In genomic region chr7:8044761-8045430, GRCh38 we compare ENCODE assay signal across 25 cellular contexts.
A peak's percentile ranks its signal among the peaks of the same experiment; 100 is the strongest.
DNase-seq lines count a peak whose midpoint lies in the region; ATAC-seq and TF ChIP-seq lines count a peak whose summit lies in the region.
"Had no signal": no experiment of that assay in that cellular context is flagged by ENCODE, and none has a peak within 500 bp of the region (broad histone marks: within the 10 kb centered on the region; RNA-seq: fewer than 3 reads in every experiment).

No MANE protein-coding gene starts in this region.

- peaks cover 30% of the 10 kb centered on the region for H3K36me3 Mint-ChIP-seq in activated T-cell treated with anti-CD3 and anti-CD28 coated beads, Interleukin-2, amount 50 U/mL, for 4 hours (ENCODE audit: insufficient read depth)
- H3K36me3 Mint-ChIP-seq in T-helper 2 cell treated with Interferon-gamma antibody and Interleukin-4, amounts not matched to agents 5 μg/mL and 100 μg/mL, for 36 hours (ENCODE audit: low read depth) = peaks cover 40% of the 10 kb centered on the region
- peaks cover 32% of the 10 kb centered on the region for H3K36me3 Mint-ChIP-seq in activated naive CD8-positive, alpha-beta T cell treated with anti-CD3 and anti-CD28 coated beads, Interleukin-2, amount 10 ng/mL, durations not matched to agents 7 days and 5 days

- no peaks in the 10 kb centered on the region for H3K27me3 Mint-ChIP-seq in activated T-cell treated with anti-CD3 and anti-CD28 coated beads, Interleukin-2, amount 50 U/mL, for 4 hours (ENCODE audit: low read depth)
- H3K27me3 Mint-ChIP-seq in T-helper 2 cell treated with Interferon-gamma antibody and Interleukin-4, amounts not matched to agents 5 μg/mL and 100 μg/mL, for 36 hours (ENCODE audit: low read depth) = no peaks in the 10 kb centered on the region
- H3K27me3 Mint-ChIP-seq in activated naive CD8-positive, alpha-beta T cell treated with anti-CD3 and anti-CD28 coated beads, Interleukin-2, amount 10 ng/mL, durations not matched to agents 7 days and 5 days = no peaks in the 10 kb centered on the region
- H3K27me3 Mint-ChIP-seq: progenitor cell of endocrine pancreas had no signal

- peaks cover 67% of the 10 kb centered on the region for H3K4me1 Mint-ChIP-seq in activated T-cell treated with anti-CD3 and anti-CD28 coated beads, Interleukin-2, amount 50 U/mL, for 4 hours (ENCODE audit: low read depth)
- peaks cover 53% of the 10 kb centered on the region for H3K4me1 Mint-ChIP-seq in T-helper 2 cell treated with Interferon-gamma antibody and Interleukin-4, amounts not matched to agents 5 μg/mL and 100 μg/mL, for 36 hours (ENCODE audit: low read depth)
- peaks cover 18% of the 10 kb centered on the region for H3K4me1 Mint-ChIP-seq in activated naive CD8-positive, alpha-beta T cell treated with anti-CD3 and anti-CD28 coated beads, Interleukin-2, amount 10 ng/mL, durations not matched to agents 7 days and 5 days

- H3K4me1 ChIP-seq in upper lobe of right lung = no peaks in the 10 kb centered on the region
- H3K4me1 ChIP-seq: breast epithelium, foreskin keratinocyte, HAP-1, heart right ventricle, upper lobe of left lung had no signal

- peak; percentile 43 to 53 for ATAC-seq in activated T-cell treated with anti-CD3 and anti-CD28 coated beads, Interleukin-2, amount 50 U/mL, for 4 hours
- ATAC-seq in activated naive CD8-positive, alpha-beta T cell treated with anti-CD3 and anti-CD28 coated beads, Interleukin-2, amount 10 ng/mL, durations not matched to agents 7 days and 5 days (ENCODE audit: low read depth) = peak; percentile 30
- ATAC-seq in upper lobe of right lung = peak; percentile 22
- no peak for ATAC-seq in HG02759 (IDR thresholded peaks at IDR 0.05; ENCODE audit: unreplicated experiment)
- ATAC-seq in GM21423 (IDR thresholded peaks at IDR 0.05; ENCODE audit: unreplicated experiment) = no peak
- ATAC-seq: foreskin keratinocyte, heart right ventricle had no signal

- peak overlapping the region; percentile 70 for H3K27ac Mint-ChIP-seq in T-helper 2 cell treated with Interferon-gamma antibody and Interleukin-4, amounts not matched to agents 5 μg/mL and 100 μg/mL, for 36 hours
- H3K27ac Mint-ChIP-seq in activated naive CD8-positive, alpha-beta T cell treated with anti-CD3 and anti-CD28 coated beads, Interleukin-2, amount 10 ng/mL, durations not matched to agents 7 days and 5 days = no peak overlapping the region
- H3K27ac Mint-ChIP-seq: progenitor cell of endocrine pancreas had no signal

- POLR2A ChIA-PET in activated naive CD8-positive, alpha-beta T cell treated with anti-CD3 and anti-CD28 coated beads, Interleukin-2, amount 10 ng/mL, durations not matched to agents 7 days and 5 days (lab: Charles Lee) = no interaction called here

- H3K4me3 Mint-ChIP-seq in activated T-cell treated with anti-CD3 and anti-CD28 coated beads, Interleukin-2, amount 50 U/mL, for 4 hours = no peak overlapping the region
- H3K4me3 Mint-ChIP-seq in T-helper 2 cell treated with Interferon-gamma antibody and Interleukin-4, amounts not matched to agents 5 μg/mL and 100 μg/mL, for 36 hours = peak overlapping the region; percentile 32
- H3K4me3 Mint-ChIP-seq in activated naive CD8-positive, alpha-beta T cell treated with anti-CD3 and anti-CD28 coated beads, Interleukin-2, amount 10 ng/mL, durations not matched to agents 7 days and 5 days = no peak overlapping the region

- DNase-seq in activated T-cell treated with anti-CD3 and anti-CD28 coated beads, Interleukin-2, amount 50 U/mL, for 4 hours = no peak
- DNase-seq in activated T-cell treated with anti-CD3 and anti-CD28 coated beads, Interleukin-2, amount 50 U/mL, for 1 hour = no peak
- no peak for DNase-seq in T-helper 2 cell treated with Interferon-gamma antibody and Interleukin-4, amounts not matched to agents 5 μg/mL and 100 μg/mL, for 36 hours (ENCODE audit: low spot score)
- DNase-seq in activated naive CD8-positive, alpha-beta T cell treated with anti-CD3 and anti-CD28 coated beads, Interleukin-2, amount 10 ng/mL, durations not matched to agents 7 days and 5 days = no peak
- DNase-seq in upper lobe of right lung = no peak
- no peak for DNase-seq in COLO829 (ENCODE audit: low spot score)
- DNase-seq: ACHN; activated CD4-positive, alpha-beta T cell treated with anti-CD3 and anti-CD28 coated beads, Interleukin-2, amount 50 U/mL, for 4 hours; amniotic stem cell; effector CD8-positive, alpha-beta T cell; erythroblast; foreskin keratinocyte; heart right ventricle; mammary epithelial cell; NCI-H1048; NCI-H187; NCI-H524 treated with DMSO at 0.1 percent for 48 hours; stimulated activated CD4-positive, alpha-beta T cell treated with anti-CD3 and anti-CD28 coated beads, Interleukin-15, amount 100 ng/mL, for 24 hours; upper lobe of left lung had no signal

- intact Hi-C loops in upper lobe of right lung (cut with DNase I) = no loop called here

- H3K4me3 ChIP-seq in upper lobe of right lung = no peak overlapping the region
- H3K4me3 ChIP-seq: breast epithelium, HAP-1, heart right ventricle, upper lobe of left lung had no signal

- no peaks in the 10 kb centered on the region for H3K36me3 ChIP-seq in upper lobe of right lung
- H3K36me3 ChIP-seq: breast epithelium, HAP-1, neutrophil, upper lobe of left lung had no signal

- H3K9me3 ChIP-seq in upper lobe of right lung = no peaks in the 10 kb centered on the region
- H3K9me3 ChIP-seq: breast epithelium, HAP-1, neutrophil, upper lobe of left lung had no signal

- H3K27ac ChIP-seq in upper lobe of right lung = no peak overlapping the region
- H3K27ac ChIP-seq: breast epithelium, foreskin keratinocyte, heart right ventricle, neutrophil, upper lobe of left lung had no signal

- H3K9me3 Mint-ChIP-seq in activated T-cell treated with anti-CD3 and anti-CD28 coated beads, Interleukin-2, amount 50 U/mL, for 4 hours = no peaks in the 10 kb centered on the region
- H3K9me3 Mint-ChIP-seq in T-helper 2 cell treated with Interferon-gamma antibody and Interleukin-4, amounts not matched to agents 5 μg/mL and 100 μg/mL, for 36 hours = peaks cover 8% of the 10 kb centered on the region
- no peaks in the 10 kb centered on the region for H3K9me3 Mint-ChIP-seq in activated naive CD8-positive, alpha-beta T cell treated with anti-CD3 and anti-CD28 coated beads, Interleukin-2, amount 10 ng/mL, durations not matched to agents 7 days and 5 days

- no peaks in the 10 kb centered on the region for H3K27me3 ChIP-seq in upper lobe of right lung
- H3K27me3 ChIP-seq: breast epithelium, foreskin keratinocyte, heart right ventricle, neutrophil, upper lobe of left lung had no signal

- no peak for TF ChIP-seq CTCF in upper lobe of right lung (IDR thresholded peaks at IDR 0.05)

Comparison
In these comparisons a context has a peak if more than half of its experiments do, and no peak if none do; other contexts are left out.
1. ATAC-seq: peak in activated T-cell treated with anti-CD3 and anti-CD28 coated beads, Interleukin-2, amount 50 U/mL, for 4 hours (2 of 2), activated naive CD8-positive, alpha-beta T cell treated with anti-CD3 and anti-CD28 coated beads, Interleukin-2, amount 10 ng/mL, durations not matched to agents 7 days and 5 days (single experiment) and upper lobe of right lung (single experiment); none in HG02759 (single experiment) and GM21423 (single experiment).